Comparison of ENCODE assay signal across 20 cellular contexts in the genomic region with DNA sequence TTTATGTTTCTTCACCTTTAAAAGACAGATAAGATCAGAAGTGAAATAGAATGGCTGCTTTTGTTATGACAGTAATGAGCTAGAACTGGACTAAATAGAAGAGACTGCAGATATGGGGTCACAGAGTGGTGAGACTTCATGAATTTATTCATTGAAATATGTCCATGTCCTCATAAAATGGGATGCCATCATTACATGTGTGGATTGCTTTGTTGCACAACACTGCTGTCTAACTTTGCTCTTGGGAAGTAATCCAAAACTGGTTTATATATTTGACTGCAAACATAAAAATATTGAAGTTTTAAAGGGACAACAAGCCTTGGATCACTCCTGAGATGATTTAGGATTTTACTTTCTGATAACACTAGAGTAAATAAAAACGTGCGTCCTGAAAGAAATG.
A peak's percentile ranks its signal among the peaks of the same experiment; 100 is the strongest.
DNase-seq lines count a peak whose midpoint lies in the region; ATAC-seq and TF ChIP-seq lines count a peak whose summit lies in the region.
"Had no signal": no experiment of that assay in that cellular context is flagged by ENCODE, and none has a peak within 500 bp of the region (broad histone marks: within the 10 kb centered on the region; RNA-seq: fewer than 3 reads in every experiment).

No MANE protein-coding gene starts in this region.

- BruUV-seq in A673 (replicated peaks; lab: Mats Ljungman, UMichigan), result no TSS peak

- H3K9me3 ChIP-seq in A673 (ENCODE audit: low read depth, low read length, poor library complexity, severe bottlenecking) (no peaks in the 10 kb centered on the region), T-helper 17 cell (ENCODE audit: control insufficient read depth, low read length, poor library complexity, severe bottlenecking) (no peaks in the 10 kb centered on the region)
- H3K9me3 ChIP-seq: A549, BE2C had no signal

- no peaks in the 10 kb centered on the region for H3K27me3 ChIP-seq in A673 (replicated peaks; ENCODE audit: insufficient read depth, low read depth, low read length, poor library complexity)
- H3K27me3 ChIP-seq: BE2C had no signal

- H3K36me3 Mint-ChIP-seq in T-helper 17 cell (ENCODE audit: low read depth), result no peaks in the 10 kb centered on the region
- no peaks in the 10 kb centered on the region for H3K36me3 Mint-ChIP-seq in activated T-helper 1 cell treated with anti-CD3 and anti-CD28 coated beads, Interleukin-12 subunit alpha, Interleukin-12 subunit beta, Interleukin-2, Interleukin-4 antibody, amounts not matched to agents 30 ng/mL and 10 ng/mL and 1 ng/mL, durations not matched to agents 14 hours and 24 hours and 36 hours (ENCODE audit: low read depth)
- H3K36me3 Mint-ChIP-seq: CD4-positive, alpha-beta memory T cell had no signal

- no peaks in the 10 kb centered on the region for H3K36me3 ChIP-seq in A673 (ENCODE audit: insufficient read depth, low read length, poor library complexity, severe bottlenecking)
- H3K36me3 ChIP-seq: BE2C had no signal

- H3K27me3 Mint-ChIP-seq in T-helper 17 cell, result no peaks in the 10 kb centered on the region
- no peaks in the 10 kb centered on the region for H3K27me3 Mint-ChIP-seq in activated T-helper 1 cell treated with anti-CD3 and anti-CD28 coated beads, Interleukin-12 subunit alpha, Interleukin-12 subunit beta, Interleukin-2, Interleukin-4 antibody, amounts not matched to agents 30 ng/mL and 10 ng/mL and 1 ng/mL, durations not matched to agents 14 hours and 24 hours and 36 hours (ENCODE audit: insufficient read depth)
- H3K27me3 Mint-ChIP-seq: CD4-positive, alpha-beta memory T cell had no signal

- H3K4me3 ChIP-seq in A673 (ENCODE audit: low read depth, low read length, poor library complexity, severe bottlenecking) (no peak overlapping the region), fibroblast of mammary gland (ENCODE audit: control insufficient read depth, low read depth, low read length) (no peak overlapping the region)
- H3K4me3 ChIP-seq: A549 had no signal

- H3K27ac ChIP-seq in A673 (ENCODE audit: low read depth, low read length, poor library complexity, severe bottlenecking), result no peak overlapping the region
- H3K27ac ChIP-seq: A549 had no signal

- H3K4me1 Mint-ChIP-seq in T-helper 17 cell, result no peaks in the 10 kb centered on the region
- no peaks in the 10 kb centered on the region for H3K4me1 Mint-ChIP-seq in activated T-helper 1 cell treated with anti-CD3 and anti-CD28 coated beads, Interleukin-12 subunit alpha, Interleukin-12 subunit beta, Interleukin-2, Interleukin-4 antibody, amounts not matched to agents 30 ng/mL and 10 ng/mL and 1 ng/mL, durations not matched to agents 14 hours and 24 hours and 36 hours (ENCODE audit: low read depth)
- H3K4me1 Mint-ChIP-seq: CD4-positive, alpha-beta memory T cell had no signal

- peaks cover 20% of the 10 kb centered on the region for H3K4me1 ChIP-seq in A673 (ENCODE audit: insufficient read depth, low read length, poor library complexity, severe bottlenecking)
- H3K4me1 ChIP-seq: A549, BE2C had no signal

- TF ChIP-seq CTCF in A673 (conservative IDR thresholded peaks at IDR 0.05; ENCODE audit: low read depth, low read length), result no peak
- no peak for TF ChIP-seq CTCF in fibroblast of mammary gland (conservative IDR thresholded peaks at IDR 0.05; ENCODE audit: control insufficient read depth, insufficient read depth, low read depth, low read length)
- no peak for TF ChIP-seq CTCF in GM13976 (IDR thresholded peaks at IDR 0.05; ENCODE audit: borderline replicate concordance, control extremely low read depth, extremely low read depth, insufficient read depth, missing control alignments)

- DNase-seq in A673 (ENCODE audit: low spot score) (peak; percentile 23), EL (peak; percentile 28), SK-N-DZ (ENCODE audit: low spot score) (peak; percentile 5), fibroblast of mammary gland (ENCODE audit: low read depth) (peak; percentile 49), GM13976 (ENCODE audit: low spot score) (no peak), T-helper 17 cell (no peak), ecto neural progenitor cell (ENCODE audit: low spot score) (no peak)
- no peak for DNase-seq in activated T-helper 1 cell treated with anti-CD3 and anti-CD28 coated beads, Interleukin-12 subunit alpha, Interleukin-12 subunit beta, Interleukin-2, Interleukin-4 antibody, amounts not matched to agents 30 ng/mL and 10 ng/mL and 1 ng/mL, durations not matched to agents 14 hours and 24 hours and 36 hours (ENCODE audit: low spot score)
- DNase-seq: BE2C; CD4-positive, alpha-beta memory T cell; DND-41; HCEC 1CT; NCI-H1092 treated with DMSO at 0.1 percent for 48 hours; NCI-H1694; NCI-H2107; NCI-H226; NCI-H69; NK-92 treated with Interleukin-12 subunit alpha and Interleukin-12 subunit beta, amount 100 ng/mL, for 24 hours; PC-3 had no signal

- in situ Hi-C loops in GM13976 (cut with MboI; ENCODE audit: low sequenced_read_pairs, unreplicated experiment), result no loop called here

- H3K9me3 Mint-ChIP-seq in activated T-helper 1 cell treated with anti-CD3 and anti-CD28 coated beads, Interleukin-12 subunit alpha, Interleukin-12 subunit beta, Interleukin-2, Interleukin-4 antibody, amounts not matched to agents 30 ng/mL and 10 ng/mL and 1 ng/mL, durations not matched to agents 14 hours and 24 hours and 36 hours, result no peaks in the 10 kb centered on the region

- no peak for ATAC-seq in T-helper 17 cell
- ATAC-seq: A549, PC-3 had no signal

- H3K27ac Mint-ChIP-seq in T-helper 17 cell, result no peak overlapping the region
- no peak overlapping the region for H3K27ac Mint-ChIP-seq in activated T-helper 1 cell treated with anti-CD3 and anti-CD28 coated beads, Interleukin-12 subunit alpha, Interleukin-12 subunit beta, Interleukin-2, Interleukin-4 antibody, amounts not matched to agents 30 ng/mL and 10 ng/mL and 1 ng/mL, durations not matched to agents 14 hours and 24 hours and 36 hours
- H3K27ac Mint-ChIP-seq: CD4-positive, alpha-beta memory T cell had no signal

- H3K4me3 Mint-ChIP-seq in T-helper 17 cell, result no peak overlapping the region
- no peak overlapping the region for H3K4me3 Mint-ChIP-seq in activated T-helper 1 cell treated with anti-CD3 and anti-CD28 coated beads, Interleukin-12 subunit alpha, Interleukin-12 subunit beta, Interleukin-2, Interleukin-4 antibody, amounts not matched to agents 30 ng/mL and 10 ng/mL and 1 ng/mL, durations not matched to agents 14 hours and 24 hours and 36 hours
- H3K4me3 Mint-ChIP-seq: CD4-positive, alpha-beta memory T cell had no signal

- intact Hi-C loops in A673 (cut with micrococcal nuclease; ENCODE audit: unreplicated experiment), result no loop called here
- intact Hi-C loops in activated T-helper 1 cell treated with anti-CD3 and anti-CD28 coated beads, Interleukin-12 subunit alpha, Interleukin-12 subunit beta, Interleukin-2, Interleukin-4 antibody, amounts not matched to agents 30 ng/mL and 10 ng/mL and 1 ng/mL, durations not matched to agents 14 hours and 24 hours and 36 hours (cut with micrococcal nuclease), result no loop called here

- POLR2A ChIA-PET in A673 (lab: Charles Lee; ENCODE audit: low non-redundant PET), result no interaction called here

- CTCF ChIA-PET in A673 (lab: Charles Lee), result no interaction called here

Comparison
In these comparisons a context has a peak if more than half of its experiments do, and no peak if none do; other contexts are left out.
1. DNase-seq: peak in A673 (single experiment), EL (single experiment), SK-N-DZ (single experiment) and fibroblast of mammary gland (single experiment); none in GM13976 (single experiment), T-helper 17 cell (0 of 3), ecto neural progenitor cell (single experiment) and activated T-helper 1 cell treated with anti-CD3 and anti-CD28 coated beads, Interleukin-12 subunit alpha, Interleukin-12 subunit beta, Interleukin-2, Interleukin-4 antibody, amounts not matched to agents 30 ng/mL and 10 ng/mL and 1 ng/mL, durations not matched to agents 14 hours and 24 hours and 36 hours (single experiment).